ENCODE assay signal across 3 cellular contexts in the genomic region with DNA sequence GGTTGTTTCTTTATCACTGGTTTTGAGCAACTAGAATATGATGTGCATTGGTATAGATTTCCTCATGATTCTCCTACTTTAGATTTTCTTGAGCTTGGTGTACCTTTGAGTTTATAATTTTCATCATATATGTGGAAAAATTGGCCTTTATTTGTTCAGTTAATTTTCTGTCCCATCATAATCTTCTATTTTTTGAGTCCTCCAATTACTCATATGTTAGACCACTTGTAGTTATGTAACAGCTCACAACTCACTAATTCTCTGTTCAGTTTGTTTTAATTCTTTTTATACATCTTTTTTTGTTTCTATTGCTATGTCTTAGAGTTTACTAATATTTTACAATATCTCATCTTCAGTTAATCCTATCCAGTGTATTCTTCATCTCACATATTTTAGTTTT.
"Had no signal": no experiment of that assay in that cellular context is flagged by ENCODE, and none has a peak within 500 bp of the region (broad histone marks: within the 10 kb centered on the region; RNA-seq: fewer than 3 reads in every experiment).

No MANE protein-coding gene starts in this region.

- DNase-seq: GDM1, GF-D8 had no signal

- H3K4me3 ChIP-seq: GM12878 had no signal
